10 cellular contexts compared by ENCODE assay signal in the genomic region with DNA sequence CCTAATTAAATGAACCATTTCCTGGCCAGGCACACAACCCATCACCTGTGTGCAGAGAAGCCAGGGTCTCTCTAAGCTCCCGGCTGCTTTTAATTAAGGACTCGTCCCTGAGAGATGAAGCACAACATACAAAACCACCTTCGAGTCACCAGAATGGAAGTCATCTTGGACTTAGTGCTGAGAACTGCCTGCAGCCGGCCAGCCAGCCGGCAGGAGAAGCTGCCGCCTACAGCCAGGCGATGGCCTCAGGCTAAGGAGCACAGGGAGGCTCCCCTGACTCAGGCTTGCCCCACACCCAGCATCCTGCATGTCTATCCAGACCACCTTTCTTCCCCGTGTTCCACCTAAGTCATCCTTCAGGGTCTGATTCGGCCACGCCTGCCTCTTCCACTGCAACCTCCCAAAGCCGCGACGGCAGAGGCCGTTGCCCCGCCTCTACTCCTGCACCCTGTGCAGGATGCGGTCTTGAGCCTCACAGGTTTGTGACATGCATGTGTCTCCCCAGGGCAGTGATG.
DNase-seq lines count a peak whose midpoint lies in the region; ATAC-seq, FAIRE-seq and TF ChIP-seq lines count a peak whose summit lies in the region.
"Had no signal": no experiment of that assay in that cellular context is flagged by ENCODE, and none has a peak within 500 bp of the region (broad histone marks: within the 10 kb centered on the region; RNA-seq: fewer than 3 reads in every experiment).

No MANE protein-coding gene starts in this region.

- peaks cover 0 to 25% (median 0%) of the 10 kb centered on the region in 3 experiments for H3K36me3 ChIP-seq in naive thymus-derived CD4-positive, alpha-beta T cell (ENCODE audit: control insufficient read depth in 2 of 3, insufficient read depth in 3 of 3, low read length in 3 of 3)
- H3K36me3 ChIP-seq in thyroid gland (no peaks in the 10 kb centered on the region), left lung (peaks cover 0 to 9% of the 10 kb centered on the region in 2 donors)

- H3K9me3 ChIP-seq in CD4-positive, alpha-beta T cell (ENCODE audit: control insufficient read depth, low read length): no peaks in the 10 kb centered on the region
- no peaks in the 10 kb centered on the region for H3K9me3 ChIP-seq in naive thymus-derived CD4-positive, alpha-beta T cell (ENCODE audit: control insufficient read depth in 2 of 3, low read length in 3 of 3)
- no peaks in the 10 kb centered on the region for H3K9me3 ChIP-seq in thyroid gland
- no peaks in the 10 kb centered on the region for H3K9me3 ChIP-seq in left lung

- H3K27me3 Mint-ChIP-seq in CD4-positive, alpha-beta T cell: no peaks in the 10 kb centered on the region
- no peaks in the 10 kb centered on the region for H3K27me3 Mint-ChIP-seq in naive thymus-derived CD4-positive, alpha-beta T cell

- DNase-seq in CD4-positive, alpha-beta T cell: no peak
- DNase-seq in HTR-8/SVneo (ENCODE audit: insufficient read length, low spot score) (peak; percentile 42), choroid plexus epithelial cell (ENCODE audit: low read depth) (peak; percentile 21), SIG-M5 treated with dmso at 0.1 percent for 504 hours (lab: John Stamatoyannopoulos, UW; ENCODE audit: unreplicated experiment) (no peak), thyroid gland (no peak), left lung (no peak)
- DNase-seq in naive thymus-derived CD4-positive, alpha-beta T cell: no peak
- DNase-seq: dorsolateral prefrontal cortex had no signal

- CTCF ChIA-PET in CD4-positive, alpha-beta T cell (lab: Charles Lee): interaction anchor here (0.9 kb wide), 1 partner anchor 14 kb away, joined by 3 read pairs; no protein-coding TSS in a partner anchor
- CTCF ChIA-PET in naive thymus-derived CD4-positive, alpha-beta T cell (lab: Charles Lee): no interaction called here

- H3K4me1 Mint-ChIP-seq in CD4-positive, alpha-beta T cell (ENCODE audit: low read depth): peaks cover 82% of the 10 kb centered on the region
- peaks cover 41 to 95% (median 83%) of the 10 kb centered on the region in 7 donors for H3K4me1 Mint-ChIP-seq in naive thymus-derived CD4-positive, alpha-beta T cell

- ATAC-seq in CD4-positive, alpha-beta T cell (ENCODE audit: poor library complexity): no peak
- ATAC-seq in naive thymus-derived CD4-positive, alpha-beta T cell: no peak
- ATAC-seq in HG03520 (IDR thresholded peaks at IDR 0.05; ENCODE audit: unreplicated experiment): no peak
- ATAC-seq in left lung: no peak

- peak overlapping the region; percentile 94 for H3K27ac Mint-ChIP-seq in CD4-positive, alpha-beta T cell
- H3K27ac Mint-ChIP-seq in naive thymus-derived CD4-positive, alpha-beta T cell: peak overlapping the region in 8 of 9 donors; percentile 42 to 86 (median 77)

- intact Hi-C loops in CD4-positive, alpha-beta T cell (cut with DNase I, micrococcal nuclease): no loop called here
- intact Hi-C loops in naive thymus-derived CD4-positive, alpha-beta T cell (cut with micrococcal nuclease): no loop called here
- intact Hi-C loops in thyroid gland (cut with DNase I) (loop anchor here (5.0 to 10.0 kb wide), 2 partner anchors 37 to 89 kb away; a partner anchor contains a TSS), left lung (cut with DNase I) (no loop called here)

- H3K27me3 ChIP-seq in CD4-positive, alpha-beta T cell (ENCODE audit: control insufficient read depth, insufficient read depth, low read length): no peaks in the 10 kb centered on the region
- H3K27me3 ChIP-seq in naive thymus-derived CD4-positive, alpha-beta T cell (ENCODE audit: control insufficient read depth in 2 of 2, insufficient read depth in 2 of 2, low read length in 2 of 2): no peaks in the 10 kb centered on the region
- no peaks in the 10 kb centered on the region for H3K27me3 ChIP-seq in thyroid gland
- H3K27me3 ChIP-seq in left lung: no peaks in the 10 kb centered on the region
- H3K27me3 ChIP-seq: dorsolateral prefrontal cortex had no signal

- FAIRE-seq in HTR-8/SVneo (lab: Jason Lieb, UNC): peak; percentile 55

- TF ChIP-seq POLR2A in thyroid gland (IDR thresholded peaks at IDR 0.05): no peak

- H3K27ac ChIP-seq in CD4-positive, alpha-beta T cell (ENCODE audit: low read depth, low read length): peak overlapping the region; percentile 8
- no peak overlapping the region for H3K27ac ChIP-seq in naive thymus-derived CD4-positive, alpha-beta T cell (ENCODE audit: low read depth, low read length)
- H3K27ac ChIP-seq in thyroid gland (no peak overlapping the region), left lung (no peak overlapping the region)
- H3K27ac ChIP-seq: parathyroid adenoma had no signal

- H3K4me1 ChIP-seq in naive thymus-derived CD4-positive, alpha-beta T cell (ENCODE audit: control insufficient read depth in 2 of 2, insufficient read depth in 2 of 2, low read length in 2 of 2): peaks cover 28 to 31% of the 10 kb centered on the region in 2 donors
- H3K4me1 ChIP-seq in thyroid gland: peaks cover 44 to 61% of the 10 kb centered on the region in 2 donors
- peaks cover 2 to 54% of the 10 kb centered on the region in 2 donors for H3K4me1 ChIP-seq in left lung

- 92 to 93% methylated on average over 16 of the region's 16 CpGs for WGBS in thyroid gland, 2 donors

- no peak overlapping the region for H3K4me3 ChIP-seq in choroid plexus epithelial cell (ENCODE audit: low read depth, low read length)
- no peak overlapping the region for H3K4me3 ChIP-seq in naive thymus-derived CD4-positive, alpha-beta T cell (ENCODE audit: low read length)
- no peak overlapping the region for H3K4me3 ChIP-seq in thyroid gland (replicated peaks in 1 of 3)
- no peak overlapping the region for H3K4me3 ChIP-seq in left lung
- H3K4me3 ChIP-seq: dorsolateral prefrontal cortex had no signal

- no peak overlapping the region for H3K4me3 Mint-ChIP-seq in CD4-positive, alpha-beta T cell
- H3K4me3 Mint-ChIP-seq in naive thymus-derived CD4-positive, alpha-beta T cell: peak overlapping the region in 4 of 10 donors; percentile 32 to 81 (median 46)

- H3K9me3 Mint-ChIP-seq in CD4-positive, alpha-beta T cell: no peaks in the 10 kb centered on the region
- H3K9me3 Mint-ChIP-seq in naive thymus-derived CD4-positive, alpha-beta T cell: no peaks in the 10 kb centered on the region

- H3K36me3 Mint-ChIP-seq in CD4-positive, alpha-beta T cell (ENCODE audit: low read depth): peaks cover 55% of the 10 kb centered on the region
- peaks cover 4 to 33% (median 10%) of the 10 kb centered on the region in 5 donors for H3K36me3 Mint-ChIP-seq in naive thymus-derived CD4-positive, alpha-beta T cell

- POLR2A ChIA-PET in CD4-positive, alpha-beta T cell (lab: Charles Lee): interaction anchor here (1.3 to 1.5 kb wide), 3 partner anchors 11 to 88 kb away, joined by 4 to 6 read pairs (median 4); no protein-coding TSS in a partner anchor
- POLR2A ChIA-PET in naive thymus-derived CD4-positive, alpha-beta T cell (lab: Charles Lee): no interaction called here

- no peak for TF ChIP-seq CTCF in CD4-positive, alpha-beta T cell (IDR thresholded peaks at IDR 0.05)
- peak; percentile 15 for TF ChIP-seq CTCF in choroid plexus epithelial cell (conservative IDR thresholded peaks at IDR 0.05; ENCODE audit: low read depth, low read length)
- TF ChIP-seq CTCF in thyroid gland (IDR thresholded peaks at IDR 0.05): no peak
- no peak for TF ChIP-seq CTCF in left lung (IDR thresholded peaks at IDR 0.05)

Comparison
In these comparisons a context has a peak if more than half of its experiments do, and no peak if none do; other contexts are left out.
1. DNase-seq: peak in HTR-8/SVneo (single experiment) and choroid plexus epithelial cell (single experiment); none in CD4-positive, alpha-beta T cell (0 of 10), naive thymus-derived CD4-positive, alpha-beta T cell (0 of 9), SIG-M5 treated with dmso at 0.1 percent for 504 hours (single experiment), thyroid gland (0 of 2) and left lung (0 of 2).